18 cellular contexts compared by ENCODE assay signal in the genomic region with DNA sequence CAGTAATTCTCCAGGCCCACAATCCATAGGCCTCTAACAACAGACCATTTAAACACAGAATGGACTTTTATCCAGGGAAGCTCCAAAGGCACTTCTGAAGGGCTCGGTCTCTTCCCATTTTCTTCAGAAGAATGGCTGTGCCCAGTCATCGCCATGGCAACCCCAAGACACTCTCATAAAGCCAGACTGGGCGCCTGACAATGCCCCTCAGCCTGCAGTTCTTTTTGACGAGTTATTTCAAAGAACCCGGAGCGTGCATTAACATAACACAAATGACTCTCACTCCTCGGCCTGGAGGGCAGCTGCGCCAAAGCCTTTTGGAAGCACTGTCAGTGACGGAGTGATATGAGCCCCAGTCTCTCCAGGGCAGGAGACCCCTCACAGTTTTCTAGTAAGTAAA.
A peak's percentile ranks its signal among the peaks of the same experiment; 100 is the strongest.
DNase-seq lines count a peak whose midpoint lies in the region; ATAC-seq and TF ChIP-seq lines count a peak whose summit lies in the region.
"Had no signal": no experiment of that assay in that cellular context is flagged by ENCODE, and none has a peak within 500 bp of the region (broad histone marks: within the 10 kb centered on the region; RNA-seq: fewer than 3 reads in every experiment).

No MANE protein-coding gene starts in this region.

- H3K9me3 Mint-ChIP-seq in T-cell, result no peaks in the 10 kb centered on the region

- DNase-seq in NCI-H1417 (lab: John Stamatoyannopoulos, UW) (peak; percentile 12 to 60 (median 40)), NCI-H1417 treated with DMSO at 0.1 percent for 48 hours (lab: John Stamatoyannopoulos, UW) (no peak), T-cell (no peak), sigmoid colon (peak; percentile 50), UCSD-AML1 (lab: John Stamatoyannopoulos, UW; ENCODE audit: unreplicated experiment) (no peak), NCI-H2196 (lab: John Stamatoyannopoulos, UW; ENCODE audit: unreplicated experiment) (no peak)
- DNase-seq: cerebellar nuclear complex; DMS53; GOT3; islet precursor cell; NCI-H1694 treated with DMSO at 0.1 percent for 48 hours; occipital lobe; RPMI8226; stimulated activated CD4-positive, alpha-beta T cell treated with anti-CD3 and anti-CD28 coated beads, Interleukin-1b, Interleukin-23, amount 100 ng/mL, for 48 hours; stimulated activated naive CD4-positive, alpha-beta T cell had no signal

- H3K36me3 Mint-ChIP-seq in T-cell, result peaks cover 48% of the 10 kb centered on the region

- ATAC-seq in T-cell (replicated peaks in 1 of 4) (no peak), HG03439 (IDR thresholded peaks at IDR 0.05; ENCODE audit: unreplicated experiment) (no peak)

- no peaks in the 10 kb centered on the region for H3K27me3 Mint-ChIP-seq in T-cell

- peaks cover 46 to 54% (median 49%) of the 10 kb centered on the region in 3 donors for H3K4me1 Mint-ChIP-seq in T-cell

- H3K4me3 ChIP-seq in sigmoid colon, result no peak overlapping the region

- no peak for TF ChIP-seq POLR2A in sigmoid colon (IDR thresholded peaks at IDR 0.05)

- H3K9me3 ChIP-seq in sigmoid colon, result no peaks in the 10 kb centered on the region

- peak overlapping the region in 1 of 3 donors; percentile 27 for H3K4me3 Mint-ChIP-seq in T-cell

- H3K27ac ChIP-seq in layer of hippocampus (ENCODE audit: low read depth, low read length), result peak overlapping the region; percentile 62
- H3K27ac ChIP-seq in sigmoid colon, result peak overlapping the region in 1 of 4 donors; percentile 23
- H3K27ac ChIP-seq: 22Rv1 had no signal

- peaks cover 0 to 26% (median 24%) of the 10 kb centered on the region in 4 donors for H3K4me1 ChIP-seq in sigmoid colon

- POLR2A ChIA-PET in T-cell (lab: Charles Lee), result no interaction called here

- no peak for TF ChIP-seq CTCF in sigmoid colon (IDR thresholded peaks at IDR 0.05)

- CTCF ChIA-PET in T-cell (lab: Charles Lee), result no interaction called here

- H3K36me3 ChIP-seq in sigmoid colon, result peaks cover 0 to 13% (median 0%) of the 10 kb centered on the region in 4 donors

- H3K27me3 ChIP-seq in layer of hippocampus (ENCODE audit: control insufficient read depth, insufficient read depth, low read length) (no peaks in the 10 kb centered on the region), sigmoid colon (no peaks in the 10 kb centered on the region)

- peak overlapping the region; percentile 61 to 68 for H3K27ac Mint-ChIP-seq in T-cell

- no peak for TF ChIP-seq EP300 in sigmoid colon (IDR thresholded peaks at IDR 0.05)

- 91 to 94% methylated on average over 9 of the region's 9 CpGs for WGBS in sigmoid colon, 2 donors

- intact Hi-C loops in sigmoid colon (cut with DNase I), result no loop called here

Comparison
In these comparisons a context has a peak if more than half of its experiments do, and no peak if none do; other contexts are left out.
1. DNase-seq: peak in NCI-H1417 (3 of 3) and sigmoid colon (single experiment); none in NCI-H1417 treated with DMSO at 0.1 percent for 48 hours (single experiment), T-cell (0 of 34), UCSD-AML1 (single experiment) and NCI-H2196 (single experiment).